In the genomic region with DNA sequence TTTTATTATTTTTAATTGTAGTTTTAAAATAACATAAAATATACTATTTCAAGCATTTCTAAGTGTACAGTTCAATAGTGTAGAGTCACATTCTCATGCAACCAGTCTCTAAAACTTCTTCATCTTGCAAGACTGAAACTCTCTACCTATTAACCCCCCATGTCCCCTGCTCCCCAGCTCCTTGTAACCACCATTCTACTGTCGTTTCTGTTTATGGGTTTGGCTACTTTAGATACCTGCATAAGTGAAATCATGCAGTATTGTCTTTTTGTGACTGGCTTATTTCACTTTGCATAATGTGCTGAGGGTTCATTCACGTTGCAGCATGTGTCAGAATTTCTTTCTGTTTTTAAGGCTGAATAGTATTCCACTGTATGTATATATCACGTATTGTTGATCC, we compare ENCODE assay signal across 33 cellular contexts.
"Had no signal": no experiment of that assay in that cellular context is flagged by ENCODE, and none has a peak within 500 bp of the region (broad histone marks: within the 10 kb centered on the region; RNA-seq: fewer than 3 reads in every experiment).

No MANE protein-coding gene starts in this region.

- H3K4me1 ChIP-seq: pancreas, prostate gland had no signal

- DNase-seq: activated CD4-positive, alpha-beta T cell treated with anti-CD3 and anti-CD28 coated beads, Interleukin-2, amount 10 ng/mL, durations not matched to agents 24 days and 14 days; activated T-cell treated with anti-CD3 and anti-CD28 coated beads, Interleukin-2, amount 50 U/mL, for 4 hours; dermis blood vessel endothelial cell; effector CD4-positive, alpha-beta T cell; hippocampal formation; immature natural killer cell; kidney; mammary epithelial cell; naive B cell; nucleus accumbens; retina; stimulated activated CD4-positive, alpha-beta T cell treated with anti-CD3 and anti-CD28 coated beads, Interleukin-4, amount 100 ng/mL, for 24 hours; T1000 had no signal

- H3K9me3 ChIP-seq: gastroesophageal sphincter, pancreas, prostate gland, suprapubic skin, tibial artery had no signal

- H3K27me3 ChIP-seq: gastroesophageal sphincter, pancreas, suprapubic skin, tibial artery had no signal

- FAIRE-seq: bronchial epithelial cell, endometrium had no signal

- H3K4me3 ChIP-seq: gastroesophageal sphincter, pancreas, prostate gland, skin epidermis, suprapubic skin, tibial artery had no signal

- ATAC-seq: activated T-cell treated with anti-CD3 and anti-CD28 coated beads, Interleukin-2, amount 50 U/mL, for 4 hours; gastroesophageal sphincter; left colon; pancreas; sciatic nerve had no signal

- H3K27me3 Mint-ChIP-seq: activated CD4-positive, alpha-beta memory T cell treated with anti-CD3 and anti-CD28 coated beads for 36 hours; activated naive CD4-positive, alpha-beta T cell treated with anti-CD3 and anti-CD28 coated beads, Interleukin-2, amount 50 U/mL, for 24 hours; central memory CD8-positive, alpha-beta T cell; naive B cell; stimulated activated memory B cell treated with anti-CD40 and anti-IgM and Interleukin-4, amounts not matched to agents 10 μg/mL and 1 μg/mL and 100 μg/mL, for 72 hours had no signal

- H3K27ac Mint-ChIP-seq: activated naive CD4-positive, alpha-beta T cell treated with anti-CD3 and anti-CD28 coated beads, Interleukin-2, amount 50 U/mL, for 24 hours; mesothelial cell of epicardium; T-helper 1 cell treated with Interleukin-12 subunit alpha and Interleukin-12 subunit beta and Interleukin-4 antibody, amounts not matched to agents 30 μg/mL and 1 μg/mL, for 36 hours had no signal

- H3K4me3 Mint-ChIP-seq: activated CD4-positive, alpha-beta memory T cell treated with anti-CD3 and anti-CD28 coated beads for 36 hours; activated CD4-positive, alpha-beta T cell treated with anti-CD3 and anti-CD28 coated beads, Interleukin-2, amount 10 ng/mL, durations not matched to agents 24 days and 14 days; activated naive CD4-positive, alpha-beta T cell treated with anti-CD3 and anti-CD28 coated beads, Interleukin-2, amount 50 U/mL, for 24 hours; activated T-cell treated with anti-CD3 and anti-CD28 coated beads, Interleukin-2, amount 50 U/mL, for 4 hours; central memory CD8-positive, alpha-beta T cell; mesothelial cell of epicardium; naive B cell; neural crest cell; stimulated activated memory B cell treated with anti-CD40 and anti-IgM and Interleukin-4, amounts not matched to agents 10 μg/mL and 1 μg/mL and 100 μg/mL, for 72 hours; T-helper 1 cell treated with Interleukin-12 subunit alpha and Interleukin-12 subunit beta and Interleukin-4 antibody, amounts not matched to agents 30 μg/mL and 1 μg/mL, for 36 hours had no signal

- H3K27ac ChIP-seq: epithelial cell of prostate, gastroesophageal sphincter, pancreas, prostate gland, skin epidermis, suprapubic skin, WERI-Rb-1 had no signal

- H3K36me3 ChIP-seq: pancreas, prostate gland, suprapubic skin, tibial artery, WERI-Rb-1 had no signal

- H3K9me3 Mint-ChIP-seq: activated CD4-positive, alpha-beta memory T cell treated with anti-CD3 and anti-CD28 coated beads for 36 hours; activated CD4-positive, alpha-beta T cell treated with anti-CD3 and anti-CD28 coated beads, Interleukin-2, amount 10 ng/mL, durations not matched to agents 24 days and 14 days; activated naive CD4-positive, alpha-beta T cell treated with anti-CD3 and anti-CD28 coated beads, Interleukin-2, amount 50 U/mL, for 24 hours; activated T-cell treated with anti-CD3 and anti-CD28 coated beads, Interleukin-2, amount 50 U/mL, for 4 hours; activated T-helper 2 cell treated with anti-CD3 and anti-CD28 coated beads, Interferon-gamma antibody, Interleukin-2, Interleukin-4, amounts not matched to agents 10 μg/mL and 5 μg/mL and 100 μg/mL, durations not matched to agents 14 hours and 24 hours and 36 hours; central memory CD8-positive, alpha-beta T cell; immature natural killer cell; mesothelial cell of epicardium; naive B cell; neural crest cell; stimulated activated memory B cell treated with anti-CD40 and anti-IgM and Interleukin-4, amounts not matched to agents 10 μg/mL and 1 μg/mL and 100 μg/mL, for 72 hours; T-helper 1 cell treated with Interleukin-12 subunit alpha and Interleukin-12 subunit beta and Interleukin-4 antibody, amounts not matched to agents 30 μg/mL and 1 μg/mL, for 36 hours had no signal
